Comparison of ENCODE assay signal across 8 cellular contexts in the genomic region with DNA sequence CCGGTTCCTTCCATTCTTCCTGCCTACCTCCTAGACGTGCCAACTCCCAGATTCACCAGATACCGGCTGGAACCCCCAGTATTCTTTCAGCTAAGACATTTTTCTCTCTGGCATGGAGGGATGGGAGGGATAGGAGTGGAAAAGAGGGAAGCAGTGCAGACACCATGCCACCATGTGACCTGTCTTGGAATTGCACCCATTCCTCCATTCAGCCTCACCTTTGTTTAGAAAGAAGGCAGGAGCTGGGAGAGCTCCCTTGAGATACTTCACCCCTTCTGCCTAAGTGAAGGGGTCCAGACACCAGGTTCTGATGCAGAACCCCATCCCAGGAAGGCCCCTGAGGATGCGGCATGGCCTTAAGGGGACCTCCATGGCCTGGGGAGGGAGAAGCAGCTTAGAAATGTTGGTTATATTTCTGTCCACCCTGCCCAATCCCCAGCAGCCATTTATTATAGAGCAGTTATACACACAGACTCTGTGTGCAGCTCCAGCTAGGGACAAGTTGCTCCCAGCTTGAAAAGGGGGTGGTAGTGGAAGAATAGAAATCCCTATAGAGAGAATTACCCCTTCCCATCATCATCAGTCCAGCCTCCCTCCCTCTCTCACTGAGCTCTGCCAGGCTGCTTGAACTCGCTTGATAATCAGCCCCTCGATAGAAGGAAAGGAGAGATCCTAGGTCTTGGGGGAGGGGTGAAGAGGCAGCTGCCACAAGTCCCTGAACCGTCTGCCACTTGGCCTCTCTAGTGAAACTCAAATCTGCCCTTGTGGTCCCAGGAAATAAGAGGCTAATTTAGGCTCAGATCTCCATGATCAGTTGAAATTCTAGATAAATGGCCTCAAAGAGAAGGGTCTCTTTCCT. TPM values are rescaled to one million over a fixed set of nuclear protein-coding genes. Genes with fewer than 3 reads are reported as not detected.
A peak's percentile ranks its signal among the peaks of the same experiment; 100 is the strongest.
DNase-seq lines count a peak whose midpoint lies in the region; ATAC-seq and TF ChIP-seq lines count a peak whose summit lies in the region.

No MANE protein-coding gene starts in this region.

- no peak overlapping the region for H3K4me3 Mint-ChIP-seq in activated T-cell treated with anti-CD3 and anti-CD28 coated beads, Interleukin-2, amount 50 U/mL, for 72 hours

- WGBS in mesodermal cell (ENCODE audit: insufficient coverage in 2 of 2), 2 experiments: 49 to 87% methylated on average over 2 to 3 of the region's 7 CpGs

- peaks cover 62% of the 10 kb centered on the region for H3K4me1 Mint-ChIP-seq in activated T-cell treated with anti-CD3 and anti-CD28 coated beads, Interleukin-2, amount 50 U/mL, for 72 hours (ENCODE audit: low read depth)

- peak; percentile 69 for DNase-seq in AG08395 (ENCODE audit: low spot score)
- peak; percentile 62 for DNase-seq in NCI-H69 (lab: John Stamatoyannopoulos, UW)
- DNase-seq in coronary artery (ENCODE audit: low spot score): peak; percentile 74
- DNase-seq in activated T-cell treated with anti-CD3 and anti-CD28 coated beads, Interleukin-2, amount 50 U/mL, for 72 hours: no peak

- H3K27me3 Mint-ChIP-seq in activated T-cell treated with anti-CD3 and anti-CD28 coated beads, Interleukin-2, amount 50 U/mL, for 72 hours (ENCODE audit: low read depth): no peaks in the 10 kb centered on the region

- no peak overlapping the region for H3K27ac Mint-ChIP-seq in activated T-cell treated with anti-CD3 and anti-CD28 coated beads, Interleukin-2, amount 50 U/mL, for 72 hours

- no peaks in the 10 kb centered on the region for H3K9me3 Mint-ChIP-seq in activated T-cell treated with anti-CD3 and anti-CD28 coated beads, Interleukin-2, amount 50 U/mL, for 72 hours

- peaks cover 2 to 7% of the 10 kb centered on the region in 2 donors for H3K36me3 Mint-ChIP-seq in activated T-cell treated with anti-CD3 and anti-CD28 coated beads, Interleukin-2, amount 50 U/mL, for 72 hours (ENCODE audit: insufficient read depth in 2 of 2)

- ATAC-seq in GM19463 (IDR thresholded peaks at IDR 0.05; ENCODE audit: unreplicated experiment) (no peak), HG02938 (IDR thresholded peaks at IDR 0.05; ENCODE audit: unreplicated experiment) (no peak)
- ATAC-seq in activated T-cell treated with anti-CD3 and anti-CD28 coated beads, Interleukin-2, amount 50 U/mL, for 72 hours (replicated peaks in 1 of 2): no peak

- H3K4me1 ChIP-seq in mesodermal cell (ENCODE audit: control insufficient read depth, insufficient read depth, low read length, poor library complexity, severe bottlenecking): peaks cover 61% of the 10 kb centered on the region

- peak overlapping the region; percentile 97 to 99 for H3K27ac ChIP-seq in coronary artery
- H3K27ac ChIP-seq in mesodermal cell (ENCODE audit: low read depth, low read length, severe bottlenecking): peak overlapping the region; percentile 60

- TF ChIP-seq CTCF in GM12875 (IDR thresholded peaks at IDR 0.05; ENCODE audit: borderline replicate concordance, insufficient read depth, low read depth, low read length) (peak; percentile 68), coronary artery (IDR thresholded peaks at IDR 0.05) (no peak)

- H3K4me3 ChIP-seq in GM12875 (ENCODE audit: low read depth, low read length) (no peak overlapping the region), coronary artery (peak overlapping the region; percentile 45), mesodermal cell (ENCODE audit: extremely low read depth, insufficient read depth, low read length, poor library complexity, severe bottlenecking) (no peak overlapping the region)

- H3K36me3 ChIP-seq in mesodermal cell (ENCODE audit: control insufficient read depth, insufficient read depth, low read length): peaks cover 45% of the 10 kb centered on the region

- H3K9me3 ChIP-seq in mesodermal cell (ENCODE audit: control insufficient read depth, low read length): no peaks in the 10 kb centered on the region

RNA-seq across cellular contexts. Expression of a gene that starts 5.1 kb away (rescaled TPM):
- 53.0 TPM for polyA plus RNA-seq in mesodermal cell (2013, experiment 1 of 2)
- 42.1 TPM for polyA plus RNA-seq in mesodermal cell (2013, experiment 2 of 2)
- 10 to 100 TPM in 1 of 2 donors, 1 to 10 TPM in 1; 9.9 to 10.6 TPM for total RNA-seq in activated T-cell treated with anti-CD3 and anti-CD28 coated beads, Interleukin-2, amount 50 U/mL, for 72 hours

RNA-seq across cellular contexts. Expression of a gene that starts 36.6 kb away (rescaled TPM):
- polyA plus RNA-seq in mesodermal cell (2013, experiment 1 of 2): 1.3 TPM
- 1.3 TPM for polyA plus RNA-seq in mesodermal cell (2013, experiment 2 of 2)
- 1 to 10 TPM in 1 of 2 donors, under 1 TPM in 1; 1.00 to 1.1 TPM for total RNA-seq in activated T-cell treated with anti-CD3 and anti-CD28 coated beads, Interleukin-2, amount 50 U/mL, for 72 hours

Comparison
In these comparisons a context has a peak if more than half of its experiments do, and no peak if none do; other contexts are left out.
1. DNase-seq: peak in AG08395 (single experiment), NCI-H69 (single experiment) and coronary artery (single experiment); none in activated T-cell treated with anti-CD3 and anti-CD28 coated beads, Interleukin-2, amount 50 U/mL, for 72 hours (0 of 2).